1 cellular context compared by ENCODE assay signal in genomic region chr6:4134841-4135664, GRCh38.
TF ChIP-seq lines count a peak whose summit lies in the region.

ECI2 (minus strand) TSS chr6:4135575; CDS start chr6:4135560, 15 bp downstream.

TF ChIP-seq in HepG2, 621 proteins besides CTCF, POLR2A, EP300 and RAD21 (continued from another document and continues in another):
- TF ChIP-seq NR0B2 (CRISPR knock-in tag; IDR thresholded peaks at IDR 0.05) (peak; percentile 68; the same call in 1 of the 2 replicates), CBX5 (CRISPR knock-in tag; IDR thresholded peaks at IDR 0.05; ENCODE audit: borderline replicate concordance) (no peak; the same call in 1 of the 2 replicates), YEATS4 (CRISPR knock-in tag; IDR thresholded peaks at IDR 0.05; ENCODE audit: borderline replicate concordance) (0 out of 2 replicates have a peak, but pooled peaks have one; percentile 37), TCF12 (IDR thresholded peaks at IDR 0.05) (no peak), TCF12 (CRISPR knock-in tag; IDR thresholded peaks at IDR 0.05) (peak; percentile 71; the same call in 1 of the 2 replicates), ZNF737 (CRISPR knock-in tag; IDR thresholded peaks at IDR 0.05; ENCODE audit: borderline replicate concordance) (no peak), ZNF33B (CRISPR knock-in tag; IDR thresholded peaks at IDR 0.05) (0 out of 2 replicates have a peak, but pooled peaks have one; percentile 55), MTA3 (CRISPR knock-in tag; IDR thresholded peaks at IDR 0.05) (0 out of 2 replicates have a peak, but pooled peaks have one; percentile 72), ZNF224 (CRISPR knock-in tag; IDR thresholded peaks at IDR 0.05) (peak; percentile 70; the same call in 1 of the 2 replicates), NAIF1 (CRISPR knock-in tag; IDR thresholded peaks at IDR 0.05; ENCODE audit: borderline replicate concordance) (no peak), ZNF766 (CRISPR knock-in tag; IDR thresholded peaks at IDR 0.05; ENCODE audit: borderline replicate concordance) (0 out of 2 replicates have a peak, but pooled peaks have one; percentile 28), HNF1B (CRISPR knock-in tag; IDR thresholded peaks at IDR 0.05) (peak; percentile 92), MAX (IDR thresholded peaks at IDR 0.05) (peak; percentile 69), ZNF547 (CRISPR knock-in tag; IDR thresholded peaks at IDR 0.05) (peak; percentile 86), KAT8 (CRISPR knock-in tag; IDR thresholded peaks at IDR 0.05) (0 out of 2 replicates have a peak, but pooled peaks have one; percentile 38), ZIK1 (CRISPR knock-in tag; IDR thresholded peaks at IDR 0.05; ENCODE audit: borderline replicate concordance, low read depth) (0 out of 2 replicates have a peak, but pooled peaks have one; percentile 55), TARDBP (CRISPR knock-in tag; IDR thresholded peaks at IDR 0.05) (peak; percentile 79), KLF13 (CRISPR knock-in tag; IDR thresholded peaks at IDR 0.05) (peak; percentile 45; the same call in 1 of the 2 replicates), ZNF124 (CRISPR knock-in tag; IDR thresholded peaks at IDR 0.05) (peak; percentile 37; the same call in 1 of the 2 replicates), ZNF276 (CRISPR knock-in tag; IDR thresholded peaks at IDR 0.05; ENCODE audit: low read depth) (peak; percentile 39; the same call in 1 of the 2 replicates), ATF7-NPFF (CRISPR knock-in tag; IDR thresholded peaks at IDR 0.05; ENCODE audit: low read depth) (peak; percentile 78), SMAD1 (CRISPR knock-in tag; IDR thresholded peaks at IDR 0.05; ENCODE audit: borderline replicate concordance, low read depth) (peak; percentile 69; the same call in 1 of the 2 replicates), ZNF816 (CRISPR knock-in tag; IDR thresholded peaks at IDR 0.05; ENCODE audit: borderline replicate concordance) (0 out of 2 replicates have a peak, but pooled peaks have one; percentile 29), IKZF4 (CRISPR knock-in tag; IDR thresholded peaks at IDR 0.05; ENCODE audit: borderline replicate concordance, low read depth, not compliant biosample characterization) (peak; percentile 42), MAF1 (CRISPR knock-in tag; IDR thresholded peaks at IDR 0.05; ENCODE audit: borderline replicate concordance) (peak; percentile 39; the same call in 1 of the 2 replicates), LRRFIP1 (CRISPR knock-in tag; conservative IDR thresholded peaks at IDR 0.05) (no peak), ZBTB14 (CRISPR knock-in tag; IDR thresholded peaks at IDR 0.05) (no peak; the same call in 1 of the 2 replicates), ZNF770 (CRISPR knock-in tag; IDR thresholded peaks at IDR 0.05) (peak; percentile 10; the same call in 1 of the 2 replicates), NFKB2 (CRISPR knock-in tag; IDR thresholded peaks at IDR 0.05; ENCODE audit: borderline replicate concordance) (peak; percentile 79; the same call in 1 of the 2 replicates), SOX6 (IDR thresholded peaks at IDR 0.05) (no peak), SOX6 (CRISPR knock-in tag; IDR thresholded peaks at IDR 0.05) (peak; percentile 52; the same call in 1 of the 2 replicates), MTERF4 (CRISPR knock-in tag; IDR thresholded peaks at IDR 0.05) (peak; percentile 73; the same call in 1 of the 2 replicates), CBFB (CRISPR knock-in tag; IDR thresholded peaks at IDR 0.05) (peak; percentile 32; the same call in 1 of the 2 replicates), SNAPC5 (CRISPR knock-in tag; IDR thresholded peaks at IDR 0.05; ENCODE audit: borderline replicate concordance) (no peak), ZNF18 (CRISPR knock-in tag; IDR thresholded peaks at IDR 0.05; ENCODE audit: insufficient replicate concordance) (peak; percentile 68)
